In genomic region chr2:161953367-161953766, GRCh38 we compare ENCODE assay signal across 8 cellular contexts.
DNase-seq lines count a peak whose midpoint lies in the region; ATAC-seq and TF ChIP-seq lines count a peak whose summit lies in the region.
"Not testable (repeated sequence)": the region's sequence is repeated elsewhere in the genome, so short reads cannot be mapped to it uniquely, and the experiment has no call there.

No MANE protein-coding gene starts in this region.

- not testable (repeated sequence) for H3K36me3 ChIP-seq in CD4-positive, CD25-positive, alpha-beta regulatory T cell (ENCODE audit: control insufficient read depth, insufficient read depth, low read length); KOPT-K1 (ENCODE audit: insufficient read depth, low read length)

- H3K4me3 ChIP-seq in CD4-positive, CD25-positive, alpha-beta regulatory T cell (ENCODE audit: low read depth, low read length), result peak overlapping the region; percentile 56

- H3K4me1 ChIP-seq in CD4-positive, CD25-positive, alpha-beta regulatory T cell (ENCODE audit: control insufficient read depth, insufficient read depth, low read length, poor library complexity, severe bottlenecking), result peaks cover 53% of the 10 kb centered on the region

- not testable (repeated sequence) for H3K27me3 ChIP-seq in CD4-positive, CD25-positive, alpha-beta regulatory T cell (ENCODE audit: control insufficient read depth, insufficient read depth, low read length)

- H3K9me3 ChIP-seq in CD4-positive, CD25-positive, alpha-beta regulatory T cell (ENCODE audit: control insufficient read depth in 2 of 2, low read length in 2 of 2); KOPT-K1 (ENCODE audit: insufficient read depth, low read length, poor library complexity, severe bottlenecking); T-helper 17 cell (ENCODE audit: control insufficient read depth, low read length, poor library complexity, severe bottlenecking): not testable (repeated sequence)

- not testable (repeated sequence) for DNase-seq in CD4-positive, CD25-positive, alpha-beta regulatory T cell; T-helper 17 cell; activated CD4-positive, alpha-beta memory T cell treated with anti-CD3 and anti-CD28 coated beads, Interleukin-2, amount 10 ng/mL, durations not matched to agents 7 days and 5 days; activated T-cell treated with anti-CD3 and anti-CD28 coated beads, Interleukin-2, amount 50 U/mL, for 4 hours; activated naive CD8-positive, alpha-beta T cell treated with anti-CD3 and anti-CD28 coated beads, Interleukin-2, amount 50 U/mL, for 24 hours; natural killer cell
- DNase-seq in activated naive CD4-positive, alpha-beta T cell treated with anti-CD3 and anti-CD28 coated beads, Interleukin-2, amount 10 ng/mL, durations not matched to agents 7 days and 5 days, result peak; percentile 26

- not testable (repeated sequence) for H3K27ac ChIP-seq in CD4-positive, CD25-positive, alpha-beta regulatory T cell (ENCODE audit: insufficient read depth, low read length, poor library complexity, severe bottlenecking)
- H3K27ac ChIP-seq in KOPT-K1 (ENCODE audit: low read depth, low read length, poor library complexity, severe bottlenecking), result peak overlapping the region; percentile 95

- H3K27ac Mint-ChIP-seq in CD4-positive, CD25-positive, alpha-beta regulatory T cell, result peak overlapping the region in 2 of 3 donors; percentile 14 to 90
- H3K27ac Mint-ChIP-seq in T-helper 17 cell, result peak overlapping the region; percentile 93
- H3K27ac Mint-ChIP-seq in activated CD4-positive, alpha-beta memory T cell treated with anti-CD3 and anti-CD28 coated beads, Interleukin-2, amount 10 ng/mL, durations not matched to agents 7 days and 5 days, result peak overlapping the region; percentile 89
- peak overlapping the region; percentile 96 for H3K27ac Mint-ChIP-seq in activated naive CD4-positive, alpha-beta T cell treated with anti-CD3 and anti-CD28 coated beads, Interleukin-2, amount 10 ng/mL, durations not matched to agents 7 days and 5 days
- H3K27ac Mint-ChIP-seq in activated naive CD8-positive, alpha-beta T cell treated with anti-CD3 and anti-CD28 coated beads, Interleukin-2, amount 50 U/mL, for 24 hours, result peak overlapping the region; percentile 75
- H3K27ac Mint-ChIP-seq in natural killer cell, result peak overlapping the region; percentile 32 to 65

- peak overlapping the region in 3 of 4 donors; percentile 1 to 52 (median 12) for H3K4me3 Mint-ChIP-seq in CD4-positive, CD25-positive, alpha-beta regulatory T cell
- H3K4me3 Mint-ChIP-seq in T-helper 17 cell; activated naive CD4-positive, alpha-beta T cell treated with anti-CD3 and anti-CD28 coated beads, Interleukin-2, amount 10 ng/mL, durations not matched to agents 7 days and 5 days: not testable (repeated sequence)
- peak overlapping the region; percentile 8 for H3K4me3 Mint-ChIP-seq in activated CD4-positive, alpha-beta memory T cell treated with anti-CD3 and anti-CD28 coated beads, Interleukin-2, amount 10 ng/mL, durations not matched to agents 7 days and 5 days
- peak overlapping the region; percentile 24 for H3K4me3 Mint-ChIP-seq in activated T-cell treated with anti-CD3 and anti-CD28 coated beads, Interleukin-2, amount 50 U/mL, for 4 hours
- H3K4me3 Mint-ChIP-seq in activated naive CD8-positive, alpha-beta T cell treated with anti-CD3 and anti-CD28 coated beads, Interleukin-2, amount 50 U/mL, for 24 hours, result peak overlapping the region; percentile 9
- peak overlapping the region; percentile 63 for H3K4me3 Mint-ChIP-seq in natural killer cell

- intact Hi-C loops in natural killer cell (cut with micrococcal nuclease), result not testable (repeated sequence)

- CTCF ChIA-PET in activated CD4-positive, alpha-beta memory T cell treated with anti-CD3 and anti-CD28 coated beads, Interleukin-2, amount 10 ng/mL, durations not matched to agents 7 days and 5 days (lab: Charles Lee), result interaction anchor here (0.7 to 3.5 kb wide), 10 partner anchors 15 to 171 kb away, joined by 3 to 22 read pairs (median 4); no protein-coding TSS in a partner anchor
- CTCF ChIA-PET in activated naive CD4-positive, alpha-beta T cell treated with anti-CD3 and anti-CD28 coated beads, Interleukin-2, amount 10 ng/mL, durations not matched to agents 7 days and 5 days (lab: Charles Lee), result interaction anchor here (1.0 to 4.0 kb wide), 6 partner anchors 11 to 106 kb away, joined by 4 to 33 read pairs (median 7); no protein-coding TSS in a partner anchor

- H3K4me1 Mint-ChIP-seq in CD4-positive, CD25-positive, alpha-beta regulatory T cell, result peaks cover 29 to 55% (median 51%) of the 10 kb centered on the region in 4 donors
- peaks cover 41% of the 10 kb centered on the region for H3K4me1 Mint-ChIP-seq in T-helper 17 cell
- peaks cover 68% of the 10 kb centered on the region for H3K4me1 Mint-ChIP-seq in activated CD4-positive, alpha-beta memory T cell treated with anti-CD3 and anti-CD28 coated beads, Interleukin-2, amount 10 ng/mL, durations not matched to agents 7 days and 5 days
- peaks cover 56% of the 10 kb centered on the region for H3K4me1 Mint-ChIP-seq in activated T-cell treated with anti-CD3 and anti-CD28 coated beads, Interleukin-2, amount 50 U/mL, for 4 hours (ENCODE audit: low read depth)
- peaks cover 73% of the 10 kb centered on the region for H3K4me1 Mint-ChIP-seq in activated naive CD4-positive, alpha-beta T cell treated with anti-CD3 and anti-CD28 coated beads, Interleukin-2, amount 10 ng/mL, durations not matched to agents 7 days and 5 days
- H3K4me1 Mint-ChIP-seq in activated naive CD8-positive, alpha-beta T cell treated with anti-CD3 and anti-CD28 coated beads, Interleukin-2, amount 50 U/mL, for 24 hours, result peaks cover 59% of the 10 kb centered on the region
- H3K4me1 Mint-ChIP-seq in natural killer cell, result peaks cover 45 to 48% of the 10 kb centered on the region in 2 donors

- POLR2A ChIA-PET in activated CD4-positive, alpha-beta memory T cell treated with anti-CD3 and anti-CD28 coated beads, Interleukin-2, amount 10 ng/mL, durations not matched to agents 7 days and 5 days (lab: Charles Lee), result interaction anchor here (1.0 to 7.3 kb wide), 18 partner anchors 11 to 645 kb away, joined by 3 to 242 read pairs (median 6); partner anchors contain the start of genes DPP4, IFIH1 and PSMD14

- not testable (repeated sequence) for ATAC-seq in CD4-positive, CD25-positive, alpha-beta regulatory T cell (ENCODE audit: low read depth in 2 of 2); T-helper 17 cell; activated T-cell treated with anti-CD3 and anti-CD28 coated beads, Interleukin-2, amount 50 U/mL, for 4 hours; activated naive CD8-positive, alpha-beta T cell treated with anti-CD3 and anti-CD28 coated beads, Interleukin-2, amount 50 U/mL, for 24 hours; natural killer cell

- H3K27me3 Mint-ChIP-seq in CD4-positive, CD25-positive, alpha-beta regulatory T cell; T-helper 17 cell; activated CD4-positive, alpha-beta memory T cell treated with anti-CD3 and anti-CD28 coated beads, Interleukin-2, amount 10 ng/mL, durations not matched to agents 7 days and 5 days; activated T-cell treated with anti-CD3 and anti-CD28 coated beads, Interleukin-2, amount 50 U/mL, for 4 hours (ENCODE audit: low read depth); activated naive CD4-positive, alpha-beta T cell treated with anti-CD3 and anti-CD28 coated beads, Interleukin-2, amount 10 ng/mL, durations not matched to agents 7 days and 5 days; activated naive CD8-positive, alpha-beta T cell treated with anti-CD3 and anti-CD28 coated beads, Interleukin-2, amount 50 U/mL, for 24 hours; natural killer cell (ENCODE audit: low read depth in 2 of 2): not testable (repeated sequence)

- not testable (repeated sequence) for TF ChIP-seq CTCF in natural killer cell (IDR thresholded peaks at IDR 0.05)

- H3K36me3 Mint-ChIP-seq in CD4-positive, CD25-positive, alpha-beta regulatory T cell; T-helper 17 cell (ENCODE audit: low read depth); activated T-cell treated with anti-CD3 and anti-CD28 coated beads, Interleukin-2, amount 50 U/mL, for 4 hours (ENCODE audit: insufficient read depth); activated naive CD8-positive, alpha-beta T cell treated with anti-CD3 and anti-CD28 coated beads, Interleukin-2, amount 50 U/mL, for 24 hours (ENCODE audit: low read depth); natural killer cell: not testable (repeated sequence)
- H3K36me3 Mint-ChIP-seq in activated CD4-positive, alpha-beta memory T cell treated with anti-CD3 and anti-CD28 coated beads, Interleukin-2, amount 10 ng/mL, durations not matched to agents 7 days and 5 days (ENCODE audit: low read depth), result peaks cover 14% of the 10 kb centered on the region
- peaks cover 16% of the 10 kb centered on the region for H3K36me3 Mint-ChIP-seq in activated naive CD4-positive, alpha-beta T cell treated with anti-CD3 and anti-CD28 coated beads, Interleukin-2, amount 10 ng/mL, durations not matched to agents 7 days and 5 days

- H3K9me3 Mint-ChIP-seq in CD4-positive, CD25-positive, alpha-beta regulatory T cell; activated CD4-positive, alpha-beta memory T cell treated with anti-CD3 and anti-CD28 coated beads, Interleukin-2, amount 10 ng/mL, durations not matched to agents 7 days and 5 days; activated T-cell treated with anti-CD3 and anti-CD28 coated beads, Interleukin-2, amount 50 U/mL, for 4 hours; activated naive CD4-positive, alpha-beta T cell treated with anti-CD3 and anti-CD28 coated beads, Interleukin-2, amount 10 ng/mL, durations not matched to agents 7 days and 5 days; activated naive CD8-positive, alpha-beta T cell treated with anti-CD3 and anti-CD28 coated beads, Interleukin-2, amount 50 U/mL, for 24 hours; natural killer cell: not testable (repeated sequence)
